Comparison of ENCODE assay signal across 8 cellular contexts in genomic region chr11:61446211-61446651, GRCh38. TPM values are rescaled to one million over a fixed set of nuclear protein-coding genes. Genes with fewer than 3 reads are reported as not detected.
DNase-seq lines count a peak whose midpoint lies in the region; ATAC-seq and TF ChIP-seq lines count a peak whose summit lies in the region.

No MANE protein-coding gene starts in this region.

- no peak overlapping the region for H3K14ac ChIP-seq in neuronal stem cell (ENCODE audit: low read length)

- H3K4me2 ChIP-seq in neuronal stem cell (ENCODE audit: insufficient read depth, low read length, poor library complexity, severe bottlenecking) = no peak overlapping the region

- no peak overlapping the region for H2BK12ac ChIP-seq in neuronal stem cell (ENCODE audit: low read length)

- peaks cover 25 to 94% of the 10 kb centered on the region in 2 donors for H3K36me3 ChIP-seq in neuronal stem cell (replicated peaks in 1 of 2; ENCODE audit: control insufficient read depth in 2 of 2, insufficient read depth in 2 of 2, low read length in 2 of 2)
- H3K36me3 ChIP-seq in stomach = peaks cover 29 to 96% (median 90%) of the 10 kb centered on the region in 4 donors

- ATAC-seq in GM18909 (IDR thresholded peaks at IDR 0.05; ENCODE audit: poor library complexity, unreplicated experiment) = peak; percentile 67

- TF ChIP-seq POLR2A in stomach (IDR thresholded peaks at IDR 0.05) = no peak

- no peak overlapping the region for H2AK5ac ChIP-seq in neuronal stem cell (ENCODE audit: low read depth, low read length)

- no peak overlapping the region for H2BK120ac ChIP-seq in neuronal stem cell (ENCODE audit: low read depth, low read length)

- no peak overlapping the region for H3K23ac ChIP-seq in neuronal stem cell (ENCODE audit: low read depth, low read length, poor library complexity)

- H3K18ac ChIP-seq in neuronal stem cell (ENCODE audit: low read length) = no peak overlapping the region

- H3K4me1 ChIP-seq in neuronal stem cell (ENCODE audit: control insufficient read depth in 2 of 2, insufficient read depth in 1 of 2, low read depth in 1 of 2, low read length in 2 of 2) (peaks cover 3 to 7% of the 10 kb centered on the region in 2 donors), stomach (peaks cover 4 to 41% (median 23%) of the 10 kb centered on the region in 4 donors)

- WGBS in neuronal stem cell (ENCODE audit: extremely low coverage in 2 of 2, insufficient read length in 2 of 2, insufficient replicate concordance in 1 of 2), 2 donors = no CpG with 5 or more reads among the region's 7 CpGs
- 2 to 11% (median 6%) methylated on average over 7 of the region's 7 CpGs for WGBS in stomach, 5 donors

- H3K9me3 ChIP-seq in neuronal stem cell (replicated peaks in 1 of 2; ENCODE audit: control insufficient read depth in 2 of 2, insufficient read depth in 1 of 2, low read depth in 1 of 2, low read length in 2 of 2) (peaks cover 0 to 8% of the 10 kb centered on the region in 2 donors), stomach (no peaks in the 10 kb centered on the region)

- no peak overlapping the region for H4K8ac ChIP-seq in neuronal stem cell (ENCODE audit: low read depth, low read length)

- CTCF ChIA-PET in AG04449 (lab: Yijun Ruan, JAX) = interaction anchor here (0.6 to 15.2 kb wide), 61 partner anchors 10 to 369 kb away, joined by 3 to 283 read pairs (median 5); partner anchors contain the start of genes CPSF7, DAGLA, LRRC10B and SDHAF2

- DNase-seq in AG04449 (ENCODE audit: low read depth, low spot score) = peak; percentile 83
- peak; percentile 39 for DNase-seq in LoVo (ENCODE audit: low spot score)
- DNase-seq in RPMI7951 (ENCODE audit: low read depth) = peak; percentile 85
- DNase-seq in activated T-helper 9 cell treated with anti-CD3 and anti-CD28 coated beads, Interleukin-2, amount 50 U/mL, for 16 hours (ENCODE audit: low read depth) = peak; percentile 40
- peak; percentile 93 to 98 for DNase-seq in foreskin fibroblast
- DNase-seq in neuronal stem cell (ENCODE audit: low spot score) = peak; percentile 87
- peak; percentile 88 for DNase-seq in stomach

- intact Hi-C loops in stomach (cut with DNase I; ENCODE audit: low total_unique reads) = no loop called here

- no peak overlapping the region for H2BK5ac ChIP-seq in neuronal stem cell (ENCODE audit: low read length)

- no peak overlapping the region for H3K4ac ChIP-seq in neuronal stem cell (ENCODE audit: low read length)

- no peak for TF ChIP-seq EP300 in stomach (IDR thresholded peaks at IDR 0.05)

- POLR2A ChIA-PET in AG04449 (lab: Yijun Ruan, JAX) = interaction anchor here (0.7 to 1.2 kb wide), 2 partner anchors 18 to 95 kb away, joined by 3 to 4 read pairs; no protein-coding TSS in a partner anchor

- H3K79me1 ChIP-seq in neuronal stem cell (ENCODE audit: low read depth, low read length) = peaks cover 4% of the 10 kb centered on the region

- H3K9ac ChIP-seq in neuronal stem cell (ENCODE audit: low read depth, low read length, poor library complexity) = no peak overlapping the region

- TF ChIP-seq CTCF in AG04449 (IDR thresholded peaks at IDR 0.05; ENCODE audit: insufficient read depth, low read length, missing control alignments) (peak; percentile 95), foreskin fibroblast (IDR thresholded peaks at IDR 0.05; ENCODE audit: low read depth, low read length) (peak; percentile 96), stomach (IDR thresholded peaks at IDR 0.05) (peak in 5 of 7 experiments; percentile 61 to 84 (median 71))

- no peak overlapping the region for H4K91ac ChIP-seq in neuronal stem cell (ENCODE audit: low read depth, low read length, poor library complexity)

- peak overlapping the region; percentile 18 for H3K27ac ChIP-seq in neuronal stem cell (replicated peaks; ENCODE audit: low read length)
- peak overlapping the region in 4 of 5 donors; percentile 53 to 81 (median 64) for H3K27ac ChIP-seq in stomach

- H3K4me3 ChIP-seq in AG04449 (ENCODE audit: low read depth, low read length) = no peak overlapping the region
- H3K4me3 ChIP-seq in foreskin fibroblast (ENCODE audit: low read depth in 1 of 2, low read length in 2 of 2) = no peak overlapping the region
- H3K4me3 ChIP-seq in neuronal stem cell (ENCODE audit: low read length in 2 of 2) = no peak overlapping the region
- no peak overlapping the region for H3K4me3 ChIP-seq in stomach

- H3K27me3 ChIP-seq in neuronal stem cell (ENCODE audit: control insufficient read depth in 3 of 3, insufficient read depth in 3 of 3, low read depth in 1 of 3, low read length in 3 of 3) = no peaks in the 10 kb centered on the region
- H3K27me3 ChIP-seq in stomach = no peaks in the 10 kb centered on the region

- H2BK15ac ChIP-seq in neuronal stem cell (ENCODE audit: low read length) = no peak overlapping the region

- no peak overlapping the region for H2AFZ ChIP-seq in neuronal stem cell (ENCODE audit: low read length)

RNA-seq across cellular contexts. Expression of gene SDHAF2, which starts 16.3 kb away (rescaled TPM):
- total RNA-seq in RPMI7951 (2014; rRNA removed; shearing (Covaris generic)) = 45.8 and 48.6 TPM in 2 replicates
- polyA plus RNA-seq in neuronal stem cell (2013, experiment 1 of 2) = 16.8 TPM
- polyA plus RNA-seq in neuronal stem cell (2013, experiment 2 of 2) = 16.3 TPM
- total RNA-seq in stomach = 100 to 1,000 TPM in 1 of 5 donors, 10 to 100 TPM in 4; 11.6 to 125 (median 40.6) TPM
- polyA plus RNA-seq in stomach = 10 to 100 TPM; 36.6 to 53.9 (median 43.7) TPM

RNA-seq across cellular contexts. Expression of gene CPSF7, which starts 16.5 kb away (rescaled TPM):
- total RNA-seq in RPMI7951 (2014; rRNA removed; shearing (Covaris generic)) = 34.3 and 44.0 TPM in 2 replicates
- polyA plus RNA-seq in neuronal stem cell (2013, experiment 1 of 2) = 126 TPM
- 123 TPM for polyA plus RNA-seq in neuronal stem cell (2013, experiment 2 of 2)
- total RNA-seq in stomach = 100 to 1,000 TPM in 1 of 5 donors, 10 to 100 TPM in 4; 22.3 to 249 (median 46.1) TPM
- polyA plus RNA-seq in stomach = 10 to 100 TPM; 21.7 to 33.0 (median 22.3) TPM

RNA-seq across cellular contexts. Expression of gene TMEM216, which starts 53.8 kb away (rescaled TPM):
- 11.2 and 11.3 TPM in 2 replicates for total RNA-seq in RPMI7951 (2014; rRNA removed; shearing (Covaris generic))
- polyA plus RNA-seq in neuronal stem cell (2013, experiment 1 of 2) = 36.8 TPM
- polyA plus RNA-seq in neuronal stem cell (2013, experiment 2 of 2) = 36.7 TPM
- total RNA-seq in stomach = 10 to 100 TPM; 12.3 to 35.6 (median 14.0) TPM
- polyA plus RNA-seq in stomach = 10 to 100 TPM; 14.7 to 17.1 (median 15.7) TPM

Comparison
In these comparisons a context has a peak if more than half of its experiments do, and no peak if none do; other contexts are left out.
1. DNase-seq: peak in every context shown above with its lines; median percentile 96 in foreskin fibroblast; 88 in stomach; 87 in neuronal stem cell; 85 in RPMI7951; 83 in AG04449; 40 in activated T-helper 9 cell treated with anti-CD3 and anti-CD28 coated beads, Interleukin-2, amount 50 U/mL, for 16 hours; 39 in LoVo.